28 cellular contexts compared by ENCODE assay signal in genomic region chr10:77283326-77283725, GRCh38.
"Had no signal": no experiment of that assay in that cellular context is flagged by ENCODE, and none has a peak within 500 bp of the region (broad histone marks: within the 10 kb centered on the region; RNA-seq: fewer than 3 reads in every experiment).

No MANE protein-coding gene starts in this region.

- H3K27ac ChIP-seq: body of pancreas, gastrocnemius medialis, left ventricle myocardium inferior, ovary, stomach, suprapubic skin, vagina had no signal

- ATAC-seq: activated CD4-positive, alpha-beta T cell treated with anti-CD3 and anti-CD28 coated beads for 36 hours; activated CD8-positive, alpha-beta memory T cell treated with anti-CD3 and anti-CD28 coated beads, Interleukin-2, amount 10 ng/mL, durations not matched to agents 7 days and 5 days; activated CD8-positive, alpha-beta T cell treated with anti-CD3 and anti-CD28 coated beads, Interleukin-2, amount 10 ng/mL, durations not matched to agents 7 days and 5 days; activated naive CD4-positive, alpha-beta T cell treated with anti-CD3 and anti-CD28 coated beads, Interleukin-2, amount 50 U/mL, for 72 hours; activated T-cell treated with anti-CD3 and anti-CD28 coated beads, Interleukin-2, amount 50 U/mL, for 72 hours; body of pancreas; gastrocnemius medialis; naive thymus-derived CD4-positive, alpha-beta T cell; sciatic nerve; stimulated activated naive B cell treated with anti-CD40 and anti-IgM and Interleukin-4, amounts not matched to agents 10 μg/mL and 1 μg/mL and 100 μg/mL, for 72 hours had no signal

- H3K27ac Mint-ChIP-seq: activated CD4-positive, alpha-beta T cell treated with anti-CD3 and anti-CD28 coated beads for 36 hours; activated CD8-positive, alpha-beta memory T cell treated with anti-CD3 and anti-CD28 coated beads, Interleukin-2, amount 10 ng/mL, durations not matched to agents 7 days and 5 days; activated CD8-positive, alpha-beta T cell treated with anti-CD3 and anti-CD28 coated beads, Interleukin-2, amount 10 ng/mL, durations not matched to agents 7 days and 5 days; activated naive CD4-positive, alpha-beta T cell treated with anti-CD3 and anti-CD28 coated beads, Interleukin-2, amount 50 U/mL, for 72 hours; activated T-cell treated with anti-CD3 and anti-CD28 coated beads, Interleukin-2, amount 50 U/mL, for 72 hours; naive thymus-derived CD4-positive, alpha-beta T cell; progenitor cell of endocrine pancreas; stimulated activated naive B cell treated with anti-CD40 and anti-IgM and Interleukin-4, amounts not matched to agents 10 μg/mL and 1 μg/mL and 100 μg/mL, for 72 hours; T-helper 2 cell treated with Interferon-gamma antibody and Interleukin-4, amounts not matched to agents 5 μg/mL and 100 μg/mL, for 36 hours had no signal

- H3K9me3 ChIP-seq: body of pancreas, gastrocnemius medialis, left ventricle myocardium inferior, ovary, stomach, suprapubic skin, transverse colon, vagina had no signal

- H3K27me3 ChIP-seq: body of pancreas, gastrocnemius medialis, ovary, vagina had no signal

- H3K4me3 Mint-ChIP-seq: activated CD4-positive, alpha-beta T cell treated with anti-CD3 and anti-CD28 coated beads for 36 hours; activated CD8-positive, alpha-beta memory T cell treated with anti-CD3 and anti-CD28 coated beads, Interleukin-2, amount 10 ng/mL, durations not matched to agents 7 days and 5 days; activated CD8-positive, alpha-beta T cell treated with anti-CD3 and anti-CD28 coated beads, Interleukin-2, amount 10 ng/mL, durations not matched to agents 7 days and 5 days; activated T-cell treated with anti-CD3 and anti-CD28 coated beads, Interleukin-2, amount 50 U/mL, for 72 hours; naive thymus-derived CD4-positive, alpha-beta T cell; stimulated activated naive B cell treated with anti-CD40 and anti-IgM and Interleukin-4, amounts not matched to agents 10 μg/mL and 1 μg/mL and 100 μg/mL, for 72 hours; T-helper 2 cell treated with Interferon-gamma antibody and Interleukin-4, amounts not matched to agents 5 μg/mL and 100 μg/mL, for 36 hours had no signal

- H3K4me3 ChIP-seq: body of pancreas, gastrocnemius medialis, left ventricle myocardium inferior, lung, ovary, stomach, suprapubic skin, transverse colon, vagina had no signal

- H3K36me3 Mint-ChIP-seq: activated CD8-positive, alpha-beta memory T cell treated with anti-CD3 and anti-CD28 coated beads, Interleukin-2, amount 10 ng/mL, durations not matched to agents 7 days and 5 days; naive thymus-derived CD4-positive, alpha-beta T cell had no signal

- H3K4me1 ChIP-seq: suprapubic skin had no signal

- H3K36me3 ChIP-seq: gastrocnemius medialis, left ventricle myocardium inferior, ovary, stomach, suprapubic skin, transverse colon, vagina had no signal

- DNase-seq: activated CD4-positive, alpha-beta T cell treated with anti-CD3 and anti-CD28 coated beads for 36 hours; activated CD4-positive, CD25-positive, alpha-beta regulatory T cell; activated CD8-positive, alpha-beta memory T cell treated with anti-CD3 and anti-CD28 coated beads, Interleukin-2, amount 10 ng/mL, durations not matched to agents 7 days and 5 days; activated CD8-positive, alpha-beta T cell treated with anti-CD3 and anti-CD28 coated beads, Interleukin-2, amount 10 ng/mL, durations not matched to agents 7 days and 5 days; activated naive CD4-positive, alpha-beta T cell; activated T-cell treated with anti-CD3 and anti-CD28 coated beads, Interleukin-2, amount 50 U/mL, for 72 hours; aorta; body of pancreas; effector CD8-positive, alpha-beta T cell; gastrocnemius medialis; glutamatergic neuron; left ventricle myocardium inferior; naive thymus-derived CD4-positive, alpha-beta T cell; ovary; retina; stimulated activated CD4-positive, alpha-beta T cell treated with anti-CD3 and anti-CD28 coated beads, Interleukin-15, amount 100 ng/mL, for 24 hours; stimulated activated CD4-positive, alpha-beta T cell treated with anti-CD3 and anti-CD28 coated beads, Interleukin-2, amount 100 ng/mL, for 24 hours; stimulated activated naive B cell treated with anti-CD40 and anti-IgM and Interleukin-4, amounts not matched to agents 10 μg/mL and 1 μg/mL and 100 μg/mL, for 72 hours; stomach; T-helper 1 cell; transverse colon had no signal
